1 cellular context compared by ENCODE assay signal in the genomic region with DNA sequence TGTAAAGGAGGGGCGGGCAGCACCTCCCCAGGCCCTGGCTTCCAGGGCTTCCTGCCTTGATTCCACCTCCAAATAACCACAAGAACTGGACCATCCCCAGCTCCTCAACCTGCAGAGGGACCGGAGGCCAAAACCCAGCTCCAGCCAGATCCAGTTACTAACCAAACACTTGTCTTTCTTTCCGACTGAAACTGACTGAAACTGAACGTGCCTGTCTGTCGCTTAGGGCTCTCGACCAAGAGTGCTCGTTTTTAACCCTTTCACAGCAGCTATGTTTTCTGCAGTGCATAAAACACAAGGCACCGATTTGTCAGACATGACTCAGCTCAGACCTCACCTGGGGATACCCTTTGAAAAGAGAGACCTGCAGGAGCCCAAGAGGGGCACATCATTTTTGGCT.
TF ChIP-seq lines count a peak whose summit lies in the region.

No MANE protein-coding gene starts in this region.

TF ChIP-seq in HepG2, 621 proteins besides CTCF, POLR2A, EP300 and RAD21 (continued from another document):
- TF ChIP-seq SALL1 (CRISPR knock-in tag; IDR thresholded peaks at IDR 0.05) (0 out of 2 replicates have a peak, but pooled peaks have one; percentile 10), ZNF619 (CRISPR knock-in tag; IDR thresholded peaks at IDR 0.05) (no peak), ZNF572 (CRISPR knock-in tag; IDR thresholded peaks at IDR 0.05) (0 out of 2 replicates have a peak, but pooled peaks have one; percentile 27), XRCC5 (optimal IDR thresholded peaks at IDR 0.05; ENCODE audit: low read length) (peak; percentile 72), TP53 (CRISPR knock-in tag; conservative IDR thresholded peaks at IDR 0.05) (no peak), SIX1 (CRISPR knock-in tag; IDR thresholded peaks at IDR 0.05; ENCODE audit: borderline replicate concordance) (peak; percentile 99), BCL6 (CRISPR knock-in tag; IDR thresholded peaks at IDR 0.05) (0 out of 2 replicates have a peak, but pooled peaks have one; percentile 33), ZNF891 (CRISPR knock-in tag; IDR thresholded peaks at IDR 0.05) (no peak), RCOR2 (CRISPR knock-in tag; IDR thresholded peaks at IDR 0.05) (0 out of 2 replicates have a peak, but pooled peaks have one; percentile 6), ZNF136 (CRISPR knock-in tag; IDR thresholded peaks at IDR 0.05; ENCODE audit: low read depth) (no peak), ZBTB42 (CRISPR knock-in tag; IDR thresholded peaks at IDR 0.05) (no peak), FOXA1 (IDR thresholded peaks at IDR 0.05) (no peak), FOXA1 (CRISPR knock-in tag; IDR thresholded peaks at IDR 0.05) (peak; percentile 77), SYNCRIP (IDR thresholded peaks at IDR 0.05; ENCODE audit: insufficient read depth, low read depth, low read length) (no peak)
- TF ChIP-seq, protein P1, sequence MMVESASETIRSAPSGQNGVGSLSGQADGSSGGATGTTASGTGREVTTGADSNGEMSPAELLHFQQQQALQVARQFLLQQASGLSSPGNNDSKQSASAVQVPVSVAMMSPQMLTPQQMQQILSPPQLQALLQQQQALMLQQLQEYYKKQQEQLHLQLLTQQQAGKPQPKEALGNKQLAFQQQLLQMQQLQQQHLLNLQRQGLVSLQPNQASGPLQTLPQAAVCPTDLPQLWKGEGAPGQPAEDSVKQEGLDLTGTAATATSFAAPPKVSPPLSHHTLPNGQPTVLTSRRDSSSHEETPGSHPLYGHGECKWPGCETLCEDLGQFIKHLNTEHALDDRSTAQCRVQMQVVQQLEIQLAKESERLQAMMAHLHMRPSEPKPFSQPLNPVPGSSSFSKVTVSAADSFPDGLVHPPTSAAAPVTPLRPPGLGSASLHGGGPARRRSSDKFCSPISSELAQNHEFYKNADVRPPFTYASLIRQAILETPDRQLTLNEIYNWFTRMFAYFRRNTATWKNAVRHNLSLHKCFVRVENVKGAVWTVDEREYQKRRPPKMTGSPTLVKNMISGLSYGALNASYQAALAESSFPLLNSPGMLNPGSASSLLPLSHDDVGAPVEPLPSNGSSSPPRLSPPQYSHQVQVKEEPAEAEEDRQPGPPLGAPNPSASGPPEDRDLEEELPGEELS (CRISPR knock-in tag; IDR thresholded peaks at IDR 0.05) = 0 out of 2 replicates have a peak, but pooled peaks have one; percentile 25
- TF ChIP-seq, protein P2, sequence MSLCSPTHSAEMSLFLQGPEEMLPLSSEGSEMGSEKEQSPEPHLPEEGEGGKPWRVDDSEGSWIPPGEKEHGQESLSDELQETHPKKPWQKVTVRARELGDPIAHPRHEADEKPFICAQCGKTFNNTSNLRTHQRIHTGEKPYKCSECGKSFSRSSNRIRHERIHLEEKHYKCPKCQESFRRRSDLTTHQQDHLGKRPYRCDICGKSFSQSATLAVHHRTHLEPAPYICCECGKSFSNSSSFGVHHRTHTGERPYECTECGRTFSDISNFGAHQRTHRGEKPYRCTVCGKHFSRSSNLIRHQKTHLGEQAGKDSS (CRISPR knock-in tag; IDR thresholded peaks at IDR 0.05; ENCODE audit: borderline replicate concordance, low read depth) = 0 out of 2 replicates have a peak, but pooled peaks have one; percentile 27
- TF ChIP-seq, protein P3, sequence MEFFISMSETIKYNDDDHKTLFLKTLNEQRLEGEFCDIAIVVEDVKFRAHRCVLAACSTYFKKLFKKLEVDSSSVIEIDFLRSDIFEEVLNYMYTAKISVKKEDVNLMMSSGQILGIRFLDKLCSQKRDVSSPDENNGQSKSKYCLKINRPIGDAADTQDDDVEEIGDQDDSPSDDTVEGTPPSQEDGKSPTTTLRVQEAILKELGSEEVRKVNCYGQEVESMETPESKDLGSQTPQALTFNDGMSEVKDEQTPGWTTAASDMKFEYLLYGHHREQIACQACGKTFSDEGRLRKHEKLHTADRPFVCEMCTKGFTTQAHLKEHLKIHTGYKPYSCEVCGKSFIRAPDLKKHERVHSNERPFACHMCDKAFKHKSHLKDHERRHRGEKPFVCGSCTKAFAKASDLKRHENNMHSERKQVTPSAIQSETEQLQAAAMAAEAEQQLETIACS (CRISPR knock-in tag; IDR thresholded peaks at IDR 0.05) = no peak
- TF ChIP-seq, protein P4, sequence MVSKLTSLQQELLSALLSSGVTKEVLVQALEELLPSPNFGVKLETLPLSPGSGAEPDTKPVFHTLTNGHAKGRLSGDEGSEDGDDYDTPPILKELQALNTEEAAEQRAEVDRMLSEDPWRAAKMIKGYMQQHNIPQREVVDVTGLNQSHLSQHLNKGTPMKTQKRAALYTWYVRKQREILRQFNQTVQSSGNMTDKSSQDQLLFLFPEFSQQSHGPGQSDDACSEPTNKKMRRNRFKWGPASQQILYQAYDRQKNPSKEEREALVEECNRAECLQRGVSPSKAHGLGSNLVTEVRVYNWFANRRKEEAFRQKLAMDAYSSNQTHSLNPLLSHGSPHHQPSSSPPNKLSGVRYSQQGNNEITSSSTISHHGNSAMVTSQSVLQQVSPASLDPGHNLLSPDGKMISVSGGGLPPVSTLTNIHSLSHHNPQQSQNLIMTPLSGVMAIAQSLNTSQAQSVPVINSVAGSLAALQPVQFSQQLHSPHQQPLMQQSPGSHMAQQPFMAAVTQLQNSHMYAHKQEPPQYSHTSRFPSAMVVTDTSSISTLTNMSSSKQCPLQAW (CRISPR knock-in tag; IDR thresholded peaks at IDR 0.05) = peak; percentile 31; the same call in 1 of the 2 replicates
